In the genomic region with DNA sequence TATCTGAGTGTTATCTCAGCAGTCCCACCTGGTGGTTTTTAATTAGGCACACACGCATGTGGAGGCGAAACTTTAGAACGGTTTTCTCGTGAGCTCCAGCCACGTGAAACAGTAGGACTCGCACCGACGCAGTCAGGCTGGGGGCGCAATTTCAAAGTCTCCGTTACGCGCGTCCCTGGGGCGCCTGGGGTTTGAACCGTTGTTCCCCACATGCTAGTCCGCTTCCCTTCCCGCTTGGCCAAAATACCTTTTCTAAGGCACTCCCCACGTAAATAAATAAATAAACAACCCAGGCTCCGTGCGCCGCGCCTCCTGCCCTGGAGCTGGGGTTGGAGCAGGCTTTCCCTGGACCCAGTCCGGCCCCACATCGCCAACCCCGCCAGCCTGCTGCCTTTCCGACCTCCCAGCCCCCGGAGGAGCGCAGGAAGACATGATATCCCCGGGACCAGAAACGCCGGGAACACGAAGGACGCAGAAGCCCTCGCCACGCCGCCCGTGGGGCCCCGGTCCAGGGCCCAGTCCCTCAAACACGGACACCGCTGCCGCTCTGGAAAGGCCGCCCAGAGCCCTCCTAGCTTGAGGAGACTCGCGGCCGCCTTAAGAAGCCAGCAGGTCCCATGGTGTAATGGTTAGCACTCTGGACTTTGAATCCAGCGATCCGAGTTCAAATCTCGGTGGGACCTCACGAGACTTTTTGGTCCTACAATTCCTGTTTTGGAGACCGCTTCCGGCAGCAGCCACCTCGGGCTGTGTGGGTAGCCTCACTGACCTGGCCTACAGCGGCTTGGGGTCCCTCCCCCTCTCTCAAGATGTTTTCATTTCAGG, we compare ENCODE assay signal across 1 cellular context.
TF ChIP-seq lines count a peak whose summit lies in the region.

No MANE protein-coding gene starts in this region.

TF ChIP-seq in HepG2, 621 proteins besides CTCF, POLR2A, EP300 and RAD21 (continued from another document):
- TF ChIP-seq, protein P1, sequence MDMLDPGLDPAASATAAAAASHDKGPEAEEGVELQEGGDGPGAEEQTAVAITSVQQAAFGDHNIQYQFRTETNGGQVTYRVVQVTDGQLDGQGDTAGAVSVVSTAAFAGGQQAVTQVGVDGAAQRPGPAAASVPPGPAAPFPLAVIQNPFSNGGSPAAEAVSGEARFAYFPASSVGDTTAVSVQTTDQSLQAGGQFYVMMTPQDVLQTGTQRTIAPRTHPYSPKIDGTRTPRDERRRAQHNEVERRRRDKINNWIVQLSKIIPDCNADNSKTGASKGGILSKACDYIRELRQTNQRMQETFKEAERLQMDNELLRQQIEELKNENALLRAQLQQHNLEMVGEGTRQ (IDR thresholded peaks at IDR 0.05; ENCODE audit: low read depth, low read length), result no peak
- TF ChIP-seq, protein P1 (CRISPR knock-in tag; IDR thresholded peaks at IDR 0.05; ENCODE audit: borderline replicate concordance), result 0 out of 2 replicates have a peak, but pooled peaks have one; percentile 13
- TF ChIP-seq, protein P2, sequence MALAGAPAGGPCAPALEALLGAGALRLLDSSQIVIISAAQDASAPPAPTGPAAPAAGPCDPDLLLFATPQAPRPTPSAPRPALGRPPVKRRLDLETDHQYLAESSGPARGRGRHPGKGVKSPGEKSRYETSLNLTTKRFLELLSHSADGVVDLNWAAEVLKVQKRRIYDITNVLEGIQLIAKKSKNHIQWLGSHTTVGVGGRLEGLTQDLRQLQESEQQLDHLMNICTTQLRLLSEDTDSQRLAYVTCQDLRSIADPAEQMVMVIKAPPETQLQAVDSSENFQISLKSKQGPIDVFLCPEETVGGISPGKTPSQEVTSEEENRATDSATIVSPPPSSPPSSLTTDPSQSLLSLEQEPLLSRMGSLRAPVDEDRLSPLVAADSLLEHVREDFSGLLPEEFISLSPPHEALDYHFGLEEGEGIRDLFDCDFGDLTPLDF (CRISPR knock-in tag; IDR thresholded peaks at IDR 0.05), result peak; percentile 91
- TF ChIP-seq SMARCE1 (IDR thresholded peaks at IDR 0.05; ENCODE audit: borderline replicate concordance) (no peak), MEIS1 (CRISPR knock-in tag; IDR thresholded peaks at IDR 0.05; ENCODE audit: borderline replicate concordance) (no peak), SCMH1 (CRISPR knock-in tag; IDR thresholded peaks at IDR 0.05; ENCODE audit: borderline replicate concordance) (no peak), NR1H2 (CRISPR knock-in tag; IDR thresholded peaks at IDR 0.05; ENCODE audit: borderline replicate concordance, low read depth) (peak; percentile 90; the same call in 1 of the 2 replicates), MIXL1 (CRISPR knock-in tag; IDR thresholded peaks at IDR 0.05) (peak; percentile 88), ZSCAN29 (CRISPR knock-in tag; conservative IDR thresholded peaks at IDR 0.05) (peak; percentile 93), DNMT3B (CRISPR knock-in tag; conservative IDR thresholded peaks at IDR 0.05) (peak; percentile 86), MED13 (CRISPR knock-in tag; IDR thresholded peaks at IDR 0.05) (peak; percentile 90), GABPB1 (CRISPR knock-in tag; IDR thresholded peaks at IDR 0.05) (peak; percentile 80), ZNF17 (CRISPR knock-in tag; IDR thresholded peaks at IDR 0.05) (no peak), HNRNPK (IDR thresholded peaks at IDR 0.05; ENCODE audit: low read depth, low read length, poor library complexity, severe bottlenecking) (peak; percentile 24), RXRA (CRISPR knock-in tag; IDR thresholded peaks at IDR 0.05) (peak; percentile 72), SATB2 (CRISPR knock-in tag; IDR thresholded peaks at IDR 0.05) (peak; percentile 97; the same call in 1 of the 2 replicates), NFIB (CRISPR knock-in tag; IDR thresholded peaks at IDR 0.05; ENCODE audit: borderline replicate concordance) (0 out of 2 replicates have a peak, but pooled peaks have one; percentile 38), NAIF1 (CRISPR knock-in tag; IDR thresholded peaks at IDR 0.05; ENCODE audit: borderline replicate concordance) (0 out of 2 replicates have a peak, but pooled peaks have one; percentile 74), PAWR (CRISPR knock-in tag; IDR thresholded peaks at IDR 0.05; ENCODE audit: borderline replicate concordance) (peak; percentile 96; the same call in 1 of the 2 replicates), SMAD3 (CRISPR knock-in tag; IDR thresholded peaks at IDR 0.05) (peak; percentile 82), ZNF7 (CRISPR knock-in tag; IDR thresholded peaks at IDR 0.05) (peak; percentile 12; the same call in 1 of the 2 replicates), PHF21A (CRISPR knock-in tag; IDR thresholded peaks at IDR 0.05) (peak; percentile 85), ZNF616 (CRISPR knock-in tag; IDR thresholded peaks at IDR 0.05; ENCODE audit: low read depth) (no peak; the same call in 1 of the 2 replicates), ZSCAN9 (CRISPR knock-in tag; IDR thresholded peaks at IDR 0.05; ENCODE audit: borderline replicate concordance) (peak; percentile 52; the same call in 1 of the 2 replicates), ZNF441 (CRISPR knock-in tag; IDR thresholded peaks at IDR 0.05; ENCODE audit: borderline replicate concordance) (peak; percentile 62), SRY (CRISPR knock-in tag; IDR thresholded peaks at IDR 0.05) (0 out of 2 replicates have a peak, but pooled peaks have one; percentile 20), JDP2 (CRISPR knock-in tag; IDR thresholded peaks at IDR 0.05; ENCODE audit: borderline replicate concordance) (no peak), ZNF331 (CRISPR knock-in tag; IDR thresholded peaks at IDR 0.05) (peak; percentile 85; the same call in 1 of the 2 replicates), SPEN (CRISPR knock-in tag; IDR thresholded peaks at IDR 0.05; ENCODE audit: low read depth) (no peak; the same call in 1 of the 2 replicates), SNRNP70 (IDR thresholded peaks at IDR 0.05; ENCODE audit: low read depth, low read length) (no peak)
- TF ChIP-seq, protein P3, sequence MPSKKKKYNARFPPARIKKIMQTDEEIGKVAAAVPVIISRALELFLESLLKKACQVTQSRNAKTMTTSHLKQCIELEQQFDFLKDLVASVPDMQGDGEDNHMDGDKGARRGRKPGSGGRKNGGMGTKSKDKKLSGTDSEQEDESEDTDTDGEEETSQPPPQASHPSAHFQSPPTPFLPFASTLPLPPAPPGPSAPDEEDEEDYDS (CRISPR knock-in tag; IDR thresholded peaks at IDR 0.05), result peak; percentile 49
- TF ChIP-seq, protein P4, sequence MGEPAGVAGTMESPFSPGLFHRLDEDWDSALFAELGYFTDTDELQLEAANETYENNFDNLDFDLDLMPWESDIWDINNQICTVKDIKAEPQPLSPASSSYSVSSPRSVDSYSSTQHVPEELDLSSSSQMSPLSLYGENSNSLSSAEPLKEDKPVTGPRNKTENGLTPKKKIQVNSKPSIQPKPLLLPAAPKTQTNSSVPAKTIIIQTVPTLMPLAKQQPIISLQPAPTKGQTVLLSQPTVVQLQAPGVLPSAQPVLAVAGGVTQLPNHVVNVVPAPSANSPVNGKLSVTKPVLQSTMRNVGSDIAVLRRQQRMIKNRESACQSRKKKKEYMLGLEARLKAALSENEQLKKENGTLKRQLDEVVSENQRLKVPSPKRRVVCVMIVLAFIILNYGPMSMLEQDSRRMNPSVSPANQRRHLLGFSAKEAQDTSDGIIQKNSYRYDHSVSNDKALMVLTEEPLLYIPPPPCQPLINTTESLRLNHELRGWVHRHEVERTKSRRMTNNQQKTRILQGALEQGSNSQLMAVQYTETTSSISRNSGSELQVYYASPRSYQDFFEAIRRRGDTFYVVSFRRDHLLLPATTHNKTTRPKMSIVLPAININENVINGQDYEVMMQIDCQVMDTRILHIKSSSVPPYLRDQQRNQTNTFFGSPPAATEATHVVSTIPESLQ (CRISPR knock-in tag; conservative IDR thresholded peaks at IDR 0.05), result no peak; the same call in 1 of the 2 replicates
- TF ChIP-seq, protein P5, sequence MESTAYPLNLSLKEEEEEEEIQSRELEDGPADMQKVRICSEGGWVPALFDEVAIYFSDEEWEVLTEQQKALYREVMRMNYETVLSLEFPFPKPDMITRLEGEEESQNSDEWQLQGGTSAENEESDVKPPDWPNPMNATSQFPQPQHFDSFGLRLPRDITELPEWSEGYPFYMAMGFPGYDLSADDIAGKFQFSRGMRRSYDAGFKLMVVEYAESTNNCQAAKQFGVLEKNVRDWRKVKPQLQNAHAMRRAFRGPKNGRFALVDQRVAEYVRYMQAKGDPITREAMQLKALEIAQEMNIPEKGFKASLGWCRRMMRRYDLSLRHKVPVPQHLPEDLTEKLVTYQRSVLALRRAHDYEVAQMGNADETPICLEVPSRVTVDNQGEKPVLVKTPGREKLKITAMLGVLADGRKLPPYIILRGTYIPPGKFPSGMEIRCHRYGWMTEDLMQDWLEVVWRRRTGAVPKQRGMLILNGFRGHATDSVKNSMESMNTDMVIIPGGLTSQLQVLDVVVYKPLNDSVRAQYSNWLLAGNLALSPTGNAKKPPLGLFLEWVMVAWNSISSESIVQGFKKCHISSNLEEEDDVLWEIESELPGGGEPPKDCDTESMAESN (CRISPR knock-in tag; conservative IDR thresholded peaks at IDR 0.05), result peak; percentile 86
- TF ChIP-seq, protein P6, sequence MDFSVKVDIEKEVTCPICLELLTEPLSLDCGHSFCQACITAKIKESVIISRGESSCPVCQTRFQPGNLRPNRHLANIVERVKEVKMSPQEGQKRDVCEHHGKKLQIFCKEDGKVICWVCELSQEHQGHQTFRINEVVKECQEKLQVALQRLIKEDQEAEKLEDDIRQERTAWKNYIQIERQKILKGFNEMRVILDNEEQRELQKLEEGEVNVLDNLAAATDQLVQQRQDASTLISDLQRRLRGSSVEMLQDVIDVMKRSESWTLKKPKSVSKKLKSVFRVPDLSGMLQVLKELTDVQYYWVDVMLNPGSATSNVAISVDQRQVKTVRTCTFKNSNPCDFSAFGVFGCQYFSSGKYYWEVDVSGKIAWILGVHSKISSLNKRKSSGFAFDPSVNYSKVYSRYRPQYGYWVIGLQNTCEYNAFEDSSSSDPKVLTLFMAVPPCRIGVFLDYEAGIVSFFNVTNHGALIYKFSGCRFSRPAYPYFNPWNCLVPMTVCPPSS (IDR thresholded peaks at IDR 0.05), result no peak
- TF ChIP-seq, protein P7, sequence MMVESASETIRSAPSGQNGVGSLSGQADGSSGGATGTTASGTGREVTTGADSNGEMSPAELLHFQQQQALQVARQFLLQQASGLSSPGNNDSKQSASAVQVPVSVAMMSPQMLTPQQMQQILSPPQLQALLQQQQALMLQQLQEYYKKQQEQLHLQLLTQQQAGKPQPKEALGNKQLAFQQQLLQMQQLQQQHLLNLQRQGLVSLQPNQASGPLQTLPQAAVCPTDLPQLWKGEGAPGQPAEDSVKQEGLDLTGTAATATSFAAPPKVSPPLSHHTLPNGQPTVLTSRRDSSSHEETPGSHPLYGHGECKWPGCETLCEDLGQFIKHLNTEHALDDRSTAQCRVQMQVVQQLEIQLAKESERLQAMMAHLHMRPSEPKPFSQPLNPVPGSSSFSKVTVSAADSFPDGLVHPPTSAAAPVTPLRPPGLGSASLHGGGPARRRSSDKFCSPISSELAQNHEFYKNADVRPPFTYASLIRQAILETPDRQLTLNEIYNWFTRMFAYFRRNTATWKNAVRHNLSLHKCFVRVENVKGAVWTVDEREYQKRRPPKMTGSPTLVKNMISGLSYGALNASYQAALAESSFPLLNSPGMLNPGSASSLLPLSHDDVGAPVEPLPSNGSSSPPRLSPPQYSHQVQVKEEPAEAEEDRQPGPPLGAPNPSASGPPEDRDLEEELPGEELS (CRISPR knock-in tag; IDR thresholded peaks at IDR 0.05), result peak; percentile 69
TF ChIP-seq in HepG2: peak in this region for 437.
